In the genomic region with DNA sequence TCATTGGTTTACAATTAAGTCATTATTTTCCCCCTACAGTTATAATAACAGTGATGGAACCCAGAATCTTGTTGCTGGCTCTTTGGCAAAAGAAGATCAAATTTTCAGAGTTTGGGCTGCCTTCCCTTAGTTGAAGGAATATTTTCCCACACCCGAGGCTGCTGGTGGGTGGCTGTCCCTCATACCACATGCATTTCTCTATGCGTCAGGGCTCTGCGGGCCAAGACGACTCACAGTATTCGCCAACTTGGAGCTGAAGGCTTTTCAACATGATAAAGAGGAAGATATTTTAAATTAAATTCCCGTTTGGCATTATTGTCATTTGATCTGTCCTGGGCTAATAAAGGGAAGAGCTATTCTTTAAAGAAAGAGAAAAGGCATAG, we compare ENCODE assay signal across 17 cellular contexts.
DNase-seq lines count a peak whose midpoint lies in the region; ATAC-seq and TF ChIP-seq lines count a peak whose summit lies in the region.
"Had no signal": no experiment of that assay in that cellular context is flagged by ENCODE, and none has a peak within 500 bp of the region (broad histone marks: within the 10 kb centered on the region; RNA-seq: fewer than 3 reads in every experiment).

No MANE protein-coding gene starts in this region.

- no peak overlapping the region for H3K4me3 ChIP-seq in choroid plexus epithelial cell (ENCODE audit: low read depth, low read length)
- no peak overlapping the region for H3K4me3 ChIP-seq in left lung
- H3K4me3 ChIP-seq: lung, pancreas, PC-9 had no signal

- peak; percentile 72 for DNase-seq in GM03348 (ENCODE audit: low spot score)
- peak; percentile 68 for DNase-seq in choroid plexus epithelial cell (ENCODE audit: low read depth)
- DNase-seq in left lung, result no peak
- peak; percentile 63 for DNase-seq in stromal cell of bone marrow (ENCODE audit: low read depth)
- DNase-seq in NCI-H2081 (lab: John Stamatoyannopoulos, UW), result no peak
- no peak for DNase-seq in midbrain (lab: John Stamatoyannopoulos, UW)
- DNase-seq in NCI-H1092 treated with DMSO at 0.1 percent for 48 hours (lab: John Stamatoyannopoulos, UW), result no peak
- DNase-seq: activated CD4-positive, alpha-beta T cell treated with anti-CD3 and anti-CD28 coated beads for 4 hours; activated T-cell treated with anti-CD3 and anti-CD28 coated beads, Interleukin-2, amount 50 U/mL, for 1 hour; CD8-positive, alpha-beta T cell; hippocampal formation; NCI-H2227 treated with DMSO at 0.1 percent for 48 hours; pancreas; PC-9; T-helper 17 cell had no signal

- no peaks in the 10 kb centered on the region for H3K4me1 ChIP-seq in left lung
- H3K4me1 ChIP-seq: pancreas had no signal

- TF ChIP-seq CTCF in choroid plexus epithelial cell (conservative IDR thresholded peaks at IDR 0.05; ENCODE audit: low read depth, low read length) (no peak), left lung (IDR thresholded peaks at IDR 0.05) (no peak)

- peak overlapping the region in 1 of 2 donors; percentile 42 for H3K27ac ChIP-seq in left lung
- H3K27ac ChIP-seq: pancreas, PC-9 had no signal

- H3K9me3 ChIP-seq in left lung, result no peaks in the 10 kb centered on the region
- H3K9me3 ChIP-seq: pancreas had no signal

- no peaks in the 10 kb centered on the region for H3K27me3 ChIP-seq in left lung
- H3K27me3 ChIP-seq: pancreas had no signal

- intact Hi-C loops in left lung (cut with DNase I), result loop anchor here in 1 of 2 donors (10.0 kb wide), 1 partner anchor 46 kb away; no protein-coding TSS in a partner anchor

- ATAC-seq in left lung, result peak; percentile 47
- ATAC-seq in GM18517 (IDR thresholded peaks at IDR 0.05; ENCODE audit: unreplicated experiment), result no peak
- ATAC-seq: CD8-positive, alpha-beta T cell; T-helper 17 cell had no signal

- no peaks in the 10 kb centered on the region for H3K36me3 ChIP-seq in left lung
- H3K36me3 ChIP-seq: pancreas had no signal

Comparison
In these comparisons a context has a peak if more than half of its experiments do, and no peak if none do; other contexts are left out.
1. DNase-seq: peak in GM03348 (single experiment), choroid plexus epithelial cell (single experiment) and stromal cell of bone marrow (single experiment); none in left lung (0 of 2), NCI-H2081 (0 of 2), midbrain (single experiment) and NCI-H1092 treated with DMSO at 0.1 percent for 48 hours (single experiment).